In genomic region chr9:89604463-89605180, GRCh38 we compare ENCODE assay signal across 8 cellular contexts. TPM values are rescaled to one million over a fixed set of nuclear protein-coding genes. Genes with fewer than 3 reads are reported as not detected.
DNase-seq lines count a peak whose midpoint lies in the region; ATAC-seq, FAIRE-seq and TF ChIP-seq lines count a peak whose summit lies in the region.

Gene GADD45G, plus strand, starts transcription at chr9:89605012. Its CDS starts 110 bp downstream, at chr9:89605122.

- peak within 1 kb of the TSS; percentile 98 for H2BK15ac ChIP-seq in mesenchymal stem cell (ENCODE audit: low read depth, poor library complexity, severe bottlenecking)

- H3K4me3 ChIP-seq in effector memory CD4-positive, alpha-beta T cell (ENCODE audit: insufficient read depth, low read depth, low read length, poor library complexity, severe bottlenecking), result peak within 1 kb of the TSS; percentile 71
- H3K4me3 ChIP-seq in mesenchymal stem cell (ENCODE audit: insufficient read depth in 1 of 2, low read depth in 1 of 2, low read length in 2 of 2), result peak within 1 kb of the TSS; percentile 53 to 86

- no peak within 1 kb of the TSS for H2BK5ac ChIP-seq in mesenchymal stem cell (ENCODE audit: low read depth, low read length, poor library complexity, severe bottlenecking)

- WGBS in mesenchymal stem cell, result under 1% methylated on average over 39 of the region's 41 CpGs

- peak; percentile 90 for TF ChIP-seq POLR2A in GM12891 (IDR thresholded peaks at IDR 0.05; ENCODE audit: low read depth, low read length)

- H3K4me2 ChIP-seq in mesenchymal stem cell (ENCODE audit: low read length, poor library complexity, severe bottlenecking), result peak within 1 kb of the TSS; percentile 95

- H3K4me1 ChIP-seq in effector memory CD4-positive, alpha-beta T cell (ENCODE audit: control insufficient read depth, insufficient read depth, low read length, poor library complexity, severe bottlenecking), result peaks cover 27% of the 10 kb centered on the region
- H3K4me1 ChIP-seq in mesenchymal stem cell (ENCODE audit: control insufficient read depth, insufficient read depth, low read depth, low read length), result peaks cover 33% of the 10 kb centered on the region

- no peaks in the 10 kb centered on the region for H3K27me3 ChIP-seq in effector memory CD4-positive, alpha-beta T cell (replicated peaks; ENCODE audit: control insufficient read depth, insufficient read depth, low read length, poor library complexity, severe bottlenecking)
- H3K27me3 ChIP-seq in mesenchymal stem cell (ENCODE audit: control insufficient read depth in 1 of 2, insufficient read depth in 1 of 2, low read length in 2 of 2), result peaks cover 27 to 29% of the 10 kb centered on the region in 2 experiments

- H2BK12ac ChIP-seq in mesenchymal stem cell (ENCODE audit: low read length in 2 of 2), result peak within 1 kb of the TSS; percentile 38 to 98

- H3K14ac ChIP-seq in mesenchymal stem cell (ENCODE audit: low read length in 2 of 2), result peak within 1 kb of the TSS; percentile 44 to 63

- DNase-seq in GM12891 (ENCODE audit: insufficient read length, low spot score), result peak; percentile 80
- DNase-seq in NCI-H524 treated with DMSO at 0.1 percent for 48 hours (lab: John Stamatoyannopoulos, UW), result peak; percentile 61
- DNase-seq in activated CD8-positive, alpha-beta memory T cell treated with anti-CD3 and anti-CD28 coated beads for 4 hours (ENCODE audit: low read depth in 2 of 2), result peak; percentile 78 to 85
- DNase-seq in effector memory CD4-positive, alpha-beta T cell, result peak; percentile 83 to 89 (median 84)
- DNase-seq in mesenchymal stem cell, result peak; percentile 96
- DNase-seq in stimulated activated CD4-positive, alpha-beta T cell treated with anti-CD3 and anti-CD28 coated beads, TNF-alpha, amount 100 ng/mL, for 48 hours (ENCODE audit: low read depth in 3 of 3), result peak; percentile 65 to 81 (median 75)
- DNase-seq in amniotic stem cell (lab: John Stamatoyannopoulos, UW), result no peak

- no peaks in the 10 kb centered on the region for H3K9me3 ChIP-seq in effector memory CD4-positive, alpha-beta T cell (ENCODE audit: control insufficient read depth, low read length)
- no peaks in the 10 kb centered on the region for H3K9me3 ChIP-seq in mesenchymal stem cell (ENCODE audit: control insufficient read depth, low read length)

- H3K9ac ChIP-seq in mesenchymal stem cell (ENCODE audit: low read length), result peak within 1 kb of the TSS; percentile 87

- H3K18ac ChIP-seq in mesenchymal stem cell (ENCODE audit: low read depth in 1 of 2, low read length in 2 of 2), result peak within 1 kb of the TSS; percentile 93 to 94

- H3K36me3 ChIP-seq in effector memory CD4-positive, alpha-beta T cell (ENCODE audit: control insufficient read depth, insufficient read depth, low read length), result no peaks in the 10 kb centered on the region
- no peaks in the 10 kb centered on the region for H3K36me3 ChIP-seq in mesenchymal stem cell (ENCODE audit: control insufficient read depth in 1 of 2, insufficient read depth in 2 of 2, low read depth in 1 of 2, low read length in 2 of 2)

- H4K8ac ChIP-seq in mesenchymal stem cell (ENCODE audit: low read length), result peak within 1 kb of the TSS; percentile 90

- peak; percentile 61 for ATAC-seq in HG03280 (IDR thresholded peaks at IDR 0.05; ENCODE audit: unreplicated experiment)

- H3K4ac ChIP-seq in mesenchymal stem cell (ENCODE audit: low read depth in 1 of 2, low read length in 2 of 2), result peak within 1 kb of the TSS; percentile 72 to 91

- H2AFZ ChIP-seq in mesenchymal stem cell (ENCODE audit: low read depth, low read length), result peak within 1 kb of the TSS; percentile 83

- H2AK5ac ChIP-seq in mesenchymal stem cell (ENCODE audit: low read length, severe bottlenecking), result no peak within 1 kb of the TSS

- peak; percentile 96 for FAIRE-seq in GM12891 (lab: Jason Lieb, UNC)

- peak within 1 kb of the TSS in 1 of 2 experiments; percentile 81 for H3K23ac ChIP-seq in mesenchymal stem cell (ENCODE audit: low read length in 2 of 2)

- H2BK120ac ChIP-seq in mesenchymal stem cell (ENCODE audit: low read depth, low read length), result peak within 1 kb of the TSS; percentile 98

- peak within 1 kb of the TSS; percentile 54 for H3K27ac ChIP-seq in effector memory CD4-positive, alpha-beta T cell (ENCODE audit: insufficient read depth, low read length, poor library complexity, severe bottlenecking)
- no peak within 1 kb of the TSS for H3K27ac ChIP-seq in mesenchymal stem cell (ENCODE audit: low read length, poor library complexity, severe bottlenecking)

- peaks cover 2% of the 10 kb centered on the region for H3K79me1 ChIP-seq in mesenchymal stem cell (replicated peaks; ENCODE audit: low read length, poor library complexity, severe bottlenecking)

- H4K91ac ChIP-seq in mesenchymal stem cell (ENCODE audit: low read length), result peak within 1 kb of the TSS; percentile 90

TF ChIP-seq in GM12891, 5 proteins besides CTCF, POLR2A, EP300 and RAD21:
- TF ChIP-seq POLR2AphosphoS5 (IDR thresholded peaks at IDR 0.05; ENCODE audit: low read depth, low read length), result peak; percentile 78
- 0 out of 2 replicates have a peak, but pooled peaks have one; percentile 28 for TF ChIP-seq TAF1 (IDR thresholded peaks at IDR 0.05; ENCODE audit: low read depth, low read length)
- TF ChIP-seq PAX5 (IDR thresholded peaks at IDR 0.05; ENCODE audit: insufficient read depth, low read length, severe bottlenecking), result no peak
- no peak for TF ChIP-seq SPI1 (IDR thresholded peaks at IDR 0.05; ENCODE audit: low read depth, low read length)
- peak; percentile 84 for TF ChIP-seq POU2F2 (IDR thresholded peaks at IDR 0.05; ENCODE audit: low read depth, low read length)
TF ChIP-seq in GM12891: peak in this region for 3.

RNA-seq across cellular contexts. Expression of gene GADD45G, which starts in this region (rescaled TPM):
- polyA plus RNA-seq in GM12891 (2012; ENCODE audit: low read depth, missing spikeins), result 1.4 TPM
- 5.9 TPM for polyA plus RNA-seq in mesenchymal stem cell (2013, experiment 1 of 2)
- polyA plus RNA-seq in mesenchymal stem cell (2013, experiment 2 of 2), result 5.1 TPM
